ENCODE assay signal across 12 cellular contexts in genomic region chr5:72441861-72442540, GRCh38.
DNase-seq lines count a peak whose midpoint lies in the region; ATAC-seq, FAIRE-seq and TF ChIP-seq lines count a peak whose summit lies in the region.
"Had no signal": no experiment of that assay in that cellular context is flagged by ENCODE, and none has a peak within 500 bp of the region (broad histone marks: within the 10 kb centered on the region; RNA-seq: fewer than 3 reads in every experiment).

No MANE protein-coding gene starts in this region.

- no peak for TF ChIP-seq EP300 in gastroesophageal sphincter (IDR thresholded peaks at IDR 0.05)

- no peaks in the 10 kb centered on the region for H3K27me3 Mint-ChIP-seq in astrocyte (ENCODE audit: low read depth, unreplicated experiment)

- peaks cover 12% of the 10 kb centered on the region for H3K4me1 ChIP-seq in astrocyte (ENCODE audit: insufficient read depth, low read length)
- peaks cover 8 to 69% (median 14%) of the 10 kb centered on the region in 3 donors for H3K4me1 ChIP-seq in gastroesophageal sphincter

- TF ChIP-seq CTCF in astrocyte (IDR thresholded peaks at IDR 0.05; ENCODE audit: insufficient read depth, low read depth, low read length) (no peak), gastroesophageal sphincter (IDR thresholded peaks at IDR 0.05) (no peak)

- H3K27ac ChIP-seq in astrocyte (ENCODE audit: low read depth, low read length) (peak overlapping the region; percentile 80), gastroesophageal sphincter (peak overlapping the region in 3 of 4 donors; percentile 34 to 58 (median 56)), substantia nigra (ENCODE audit: low read depth, low read length, poor library complexity, severe bottlenecking) (no peak overlapping the region)

- H3K4me3 Mint-ChIP-seq in astrocyte (ENCODE audit: unreplicated experiment) = no peak overlapping the region
- H3K4me3 Mint-ChIP-seq: endodermal cell had no signal

- DNase-seq in HPDE6-E6E7 (ENCODE audit: extremely low spot score) (peak; percentile 70), astrocyte (ENCODE audit: low read depth) (peak; percentile 95), stromal cell of bone marrow (ENCODE audit: low read depth) (peak; percentile 96), substantia nigra (lab: John Stamatoyannopoulos, UW) (no peak), NCI-H2081 treated with DMSO at 0.1 percent for 48 hours (lab: John Stamatoyannopoulos, UW) (no peak)
- DNase-seq: endodermal cell; NCI-H1930; stimulated activated CD4-positive, alpha-beta T cell treated with anti-CD3 and anti-CD28 coated beads, Interleukin-12 subunit alpha, Interleukin-12 subunit beta, amount 100 ng/mL, for 4 hours; T-helper 1 cell had no signal

- H3K27me3 ChIP-seq in astrocyte (ENCODE audit: insufficient read depth, low read length) (no peaks in the 10 kb centered on the region), gastroesophageal sphincter (no peaks in the 10 kb centered on the region)

- peak overlapping the region; percentile 39 for H3K4me2 ChIP-seq in astrocyte (ENCODE audit: low read length)

- 40 to 93% methylated on average over 2 to 3 of the region's 3 CpGs for WGBS in gastroesophageal sphincter (ENCODE audit: low coverage in 1 of 2), 2 donors

- no peaks in the 10 kb centered on the region for H3K9me3 ChIP-seq in astrocyte (ENCODE audit: insufficient read depth, low read depth, low read length)
- H3K9me3 ChIP-seq in gastroesophageal sphincter = no peaks in the 10 kb centered on the region

- no peak for ATAC-seq in gastroesophageal sphincter
- ATAC-seq in HG02970 (IDR thresholded peaks at IDR 0.05; ENCODE audit: low FRiP score, unreplicated experiment) = no peak
- no peak for ATAC-seq in GM19351 (IDR thresholded peaks at IDR 0.05; ENCODE audit: unreplicated experiment)

- H3K4me3 ChIP-seq in astrocyte (ENCODE audit: insufficient read depth, low read depth, low read length) = no peak overlapping the region
- H3K4me3 ChIP-seq in gastroesophageal sphincter = no peak overlapping the region

- H3K36me3 ChIP-seq in astrocyte (ENCODE audit: insufficient read depth, low read length) (no peaks in the 10 kb centered on the region), gastroesophageal sphincter (no peaks in the 10 kb centered on the region)

- H3K4me1 Mint-ChIP-seq in astrocyte (ENCODE audit: low read depth, unreplicated experiment) = peaks cover 10% of the 10 kb centered on the region
- H3K4me1 Mint-ChIP-seq: endodermal cell had no signal

- peak; percentile 97 for FAIRE-seq in astrocyte (lab: Jason Lieb, UNC)

- no peaks in the 10 kb centered on the region for H4K20me1 ChIP-seq in astrocyte (ENCODE audit: insufficient read depth, low read length)

- no peak overlapping the region for H2AFZ ChIP-seq in astrocyte (ENCODE audit: low read depth, low read length)

- H3K9me3 Mint-ChIP-seq in astrocyte (ENCODE audit: unreplicated experiment) = no peaks in the 10 kb centered on the region
- H3K9me3 Mint-ChIP-seq: endodermal cell had no signal

- no peaks in the 10 kb centered on the region for H3K79me2 ChIP-seq in astrocyte (ENCODE audit: insufficient read depth, low read length)

- no peak overlapping the region for H3K27ac Mint-ChIP-seq in astrocyte (ENCODE audit: unreplicated experiment)
- H3K27ac Mint-ChIP-seq: endodermal cell had no signal

- peak overlapping the region; percentile 42 for H3K9ac ChIP-seq in astrocyte (ENCODE audit: low read length)

- TF ChIP-seq POLR2A in gastroesophageal sphincter (IDR thresholded peaks at IDR 0.05) = no peak

- no peaks in the 10 kb centered on the region for H3K36me3 Mint-ChIP-seq in astrocyte (ENCODE audit: low read depth, unreplicated experiment)

Comparison
In these comparisons a context has a peak if more than half of its experiments do, and no peak if none do; other contexts are left out.
1. DNase-seq: peak in HPDE6-E6E7 (single experiment), astrocyte (single experiment) and stromal cell of bone marrow (single experiment); none in substantia nigra (0 of 49) and NCI-H2081 treated with DMSO at 0.1 percent for 48 hours (single experiment).